In genomic region chr3:187945374-187945773, GRCh38 we compare ENCODE assay signal across 12 cellular contexts.
DNase-seq lines count a peak whose midpoint lies in the region; ATAC-seq, FAIRE-seq and TF ChIP-seq lines count a peak whose summit lies in the region.
"Had no signal": no experiment of that assay in that cellular context is flagged by ENCODE, and none has a peak within 500 bp of the region (broad histone marks: within the 10 kb centered on the region; RNA-seq: fewer than 3 reads in every experiment).

No MANE protein-coding gene starts in this region.

- H3K9ac ChIP-seq in BLaER1 (no peak overlapping the region), Loucy (ENCODE audit: low read depth, low read length, poor library complexity, severe bottlenecking) (no peak overlapping the region)

- CTCF ChIA-PET in A549 (lab: Yijun Ruan, JAX): interaction anchor here (1.2 kb wide), 1 partner anchor 17 kb away, joined by 4 read pairs; no protein-coding TSS in a partner anchor
- CTCF ChIA-PET in PC-9 (lab: Charles Lee): no interaction called here

- H2AFZ ChIP-seq in Loucy (ENCODE audit: low read length) (no peak overlapping the region; the same call in 1 of the 2 replicates), PC-9 (no peak overlapping the region)

- no peak for ATAC-seq in A549
- ATAC-seq: HCT116 had no signal

- H3K4me2 ChIP-seq in A549 (peak overlapping the region; percentile 88; the same call in 1 of the 3 replicates), BLaER1 (peak overlapping the region; percentile 84), Loucy (ENCODE audit: low read depth, low read length, poor library complexity, severe bottlenecking) (peak overlapping the region; percentile 14), PC-9 (peak overlapping the region; percentile 78)

- no peak for TF ChIP-seq POLR2A in A549 (IDR thresholded peaks at IDR 0.05; ENCODE audit: low read length)
- no peak for TF ChIP-seq POLR2A in vagina (IDR thresholded peaks at IDR 0.05)

- POLR2A ChIA-PET in A549 (lab: Yijun Ruan, JAX) (no interaction called here), PC-9 (lab: Charles Lee; ENCODE audit: unreplicated experiment) (interaction anchor here (0.5 to 1.0 kb wide), 2 partner anchors 23 to 1195 kb away, joined by 3 read pairs; no protein-coding TSS in a partner anchor)

- TF ChIP-seq CTCF in A549 (IDR thresholded peaks at IDR 0.05) (no peak), Loucy (conservative IDR thresholded peaks at IDR 0.05; ENCODE audit: low read length) (no peak), PC-9 (conservative IDR thresholded peaks at IDR 0.05) (no peak), vagina (IDR thresholded peaks at IDR 0.05) (no peak), foreskin fibroblast (IDR thresholded peaks at IDR 0.05; ENCODE audit: low read depth, low read length) (no peak)

- TF ChIP-seq RAD21 in A549 (conservative IDR thresholded peaks at IDR 0.05 in 1 of 2, IDR thresholded peaks at IDR 0.05 in 1 of 2): no peak

- no peak overlapping the region for H3K4me3 ChIP-seq in A549
- H3K4me3 ChIP-seq in BLaER1: no peak overlapping the region
- no peak overlapping the region for H3K4me3 ChIP-seq in Loucy (ENCODE audit: low read length, poor library complexity, severe bottlenecking)
- H3K4me3 ChIP-seq in PC-9: peak overlapping the region; percentile 45
- H3K4me3 ChIP-seq in vagina: no peak overlapping the region
- H3K4me3 ChIP-seq in foreskin fibroblast (ENCODE audit: low read depth in 1 of 2, low read length in 2 of 2): no peak overlapping the region

- no peak for TF ChIP-seq EP300 in A549 (IDR thresholded peaks at IDR 0.05)

- H3K79me2 ChIP-seq in Loucy (ENCODE audit: insufficient read depth, low read length) (no peaks in the 10 kb centered on the region), PC-9 (ENCODE audit: low read depth) (peaks cover 5% of the 10 kb centered on the region; the same call in 1 of the 2 replicates)

- DNase-seq in A549 (ENCODE audit: low read depth in 1 of 2, low spot score in 1 of 2) (no peak), PC-9 (no peak), mesenteric fat pad (ENCODE audit: low spot score) (no peak), vagina (ENCODE audit: extremely low spot score in 2 of 2) (no peak), GM19238 (ENCODE audit: insufficient read length, low spot score) (no peak), foreskin fibroblast (no peak)

- WGBS in A549 (ENCODE audit: missing lambda C conversion rate): 56% methylated on average over 2 of the region's 2 CpGs

- H3K36me3 ChIP-seq in BLaER1 (no peaks in the 10 kb centered on the region), Loucy (ENCODE audit: insufficient read depth, low read length) (no peaks in the 10 kb centered on the region), PC-9 (ENCODE audit: low read depth) (no peaks in the 10 kb centered on the region), vagina (no peaks in the 10 kb centered on the region)

- H4K20me1 ChIP-seq in BLaER1: no peaks in the 10 kb centered on the region
- H4K20me1 ChIP-seq in Loucy (ENCODE audit: insufficient read depth, low read length, poor library complexity, severe bottlenecking): no peaks in the 10 kb centered on the region
- no peaks in the 10 kb centered on the region for H4K20me1 ChIP-seq in PC-9 (ENCODE audit: insufficient read depth)

- H3F3A ChIP-seq in Loucy (ENCODE audit: low read depth) (no peaks in the 10 kb centered on the region), PC-9 (ENCODE audit: insufficient read depth, low read depth) (peaks cover 37% of the 10 kb centered on the region)

- H3K27ac ChIP-seq in A549: peak overlapping the region; percentile 80 to 82
- peak overlapping the region; percentile 57; the same call in 1 of the 2 replicates for H3K27ac ChIP-seq in BLaER1
- H3K27ac ChIP-seq in PC-9: peak overlapping the region; percentile 94
- no peak overlapping the region for H3K27ac ChIP-seq in vagina
- H3K27ac ChIP-seq: HL-60 had no signal

- H3K9me2 ChIP-seq in Loucy (replicated peaks; ENCODE audit: low read depth, low read length): no peaks in the 10 kb centered on the region
- H3K9me2 ChIP-seq in PC-9 (ENCODE audit: insufficient read depth): no peaks in the 10 kb centered on the region

- no peak for FAIRE-seq in A549 (lab: Jason Lieb, UNC)
- FAIRE-seq: A204.1, H54 had no signal

- peaks cover 56% of the 10 kb centered on the region for H3K4me1 ChIP-seq in A549
- H3K4me1 ChIP-seq in BLaER1: peaks cover 68% of the 10 kb centered on the region
- peaks cover 69% of the 10 kb centered on the region for H3K4me1 ChIP-seq in Loucy (ENCODE audit: insufficient read depth, low read length, poor library complexity, severe bottlenecking)
- H3K4me1 ChIP-seq in PC-9 (replicated peaks; ENCODE audit: insufficient read depth): peaks cover 64% of the 10 kb centered on the region
- H3K4me1 ChIP-seq in vagina: peaks cover 34% of the 10 kb centered on the region

- BruUV-seq in PC-9 (replicated peaks; lab: Mats Ljungman, UMichigan): no TSS peak

- no peaks in the 10 kb centered on the region for H3K27me3 ChIP-seq in BLaER1
- H3K27me3 ChIP-seq in Loucy (ENCODE audit: insufficient read depth, low read length, poor library complexity, severe bottlenecking): no peaks in the 10 kb centered on the region
- no peaks in the 10 kb centered on the region for H3K27me3 ChIP-seq in PC-9 (ENCODE audit: insufficient read depth, low read depth)
- H3K27me3 ChIP-seq in vagina: no peaks in the 10 kb centered on the region

- H3K9me3 ChIP-seq in A549 (no peaks in the 10 kb centered on the region), BLaER1 (no peaks in the 10 kb centered on the region), Loucy (ENCODE audit: insufficient read depth, low read depth, low read length) (no peaks in the 10 kb centered on the region), PC-9 (ENCODE audit: insufficient read depth, low read depth) (no peaks in the 10 kb centered on the region), vagina (no peaks in the 10 kb centered on the region)

- intact Hi-C loops in PC-9 (cut with micrococcal nuclease; ENCODE audit: unreplicated experiment): loop anchor here (2.0 to 10.0 kb wide), 2 partner anchors 207 to 1009 kb away; no protein-coding TSS in a partner anchor
- intact Hi-C loops in vagina (cut with DNase I): no loop called here

TF ChIP-seq in A549, 52 proteins besides CTCF, POLR2A, EP300 and RAD21:
- TF ChIP-seq PHF8 (IDR thresholded peaks at IDR 0.05; ENCODE audit: borderline replicate concordance, low read depth): no peak

Comparison
In these comparisons a context has a peak if more than half of its experiments do, and no peak if none do; other contexts are left out.
1. H3K4me2 ChIP-seq: peak in every context shown above with its lines; median percentile 88 in A549; 84 in BLaER1; 78 in PC-9; 14 in Loucy.